In the genomic region with DNA sequence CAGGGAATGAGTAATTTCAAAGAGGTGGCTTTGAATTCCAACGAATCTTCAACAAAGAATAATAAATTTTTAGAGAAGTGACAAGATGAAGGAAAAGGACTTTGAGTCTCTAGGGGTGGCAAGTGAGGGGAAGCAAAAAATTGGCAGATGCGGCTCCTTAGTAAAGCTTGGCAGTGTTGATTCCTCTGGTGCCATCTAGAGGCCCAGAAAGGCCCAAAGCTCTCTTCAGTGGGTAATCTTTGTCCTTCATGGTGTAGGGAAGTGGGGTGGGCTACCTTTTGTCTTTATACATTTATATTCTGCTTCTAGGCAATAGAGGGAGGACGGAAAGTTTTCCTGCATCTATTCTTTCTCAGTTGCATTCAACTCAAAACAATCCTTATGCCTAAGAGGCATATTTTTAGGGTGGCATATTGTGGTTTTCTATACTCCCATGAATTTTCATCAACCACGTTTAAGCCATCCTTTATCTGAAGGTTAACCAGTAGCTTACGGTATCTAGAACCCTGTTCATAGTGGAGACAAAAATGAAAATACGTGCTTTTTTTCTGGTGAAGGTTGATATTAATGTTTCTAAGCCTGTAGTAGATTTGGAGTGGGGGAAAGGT, we compare ENCODE assay signal across 8 cellular contexts. TPM values are rescaled to one million over a fixed set of nuclear protein-coding genes. Genes with fewer than 3 reads are reported as not detected.
DNase-seq lines count a peak whose midpoint lies in the region; ATAC-seq and TF ChIP-seq lines count a peak whose summit lies in the region.

No MANE protein-coding gene starts in this region.

- 69% methylated on average over 6 of the region's 6 CpGs for WGBS in right cardiac atrium

- H3K27me3 ChIP-seq in WERI-Rb-1 (ENCODE audit: insufficient read depth, low read depth, severe bottlenecking), result no peaks in the 10 kb centered on the region
- no peaks in the 10 kb centered on the region for H3K27me3 ChIP-seq in right cardiac atrium (ENCODE audit: control insufficient read depth, insufficient read depth)
- no peaks in the 10 kb centered on the region for H3K27me3 ChIP-seq in thoracic aorta (replicated peaks; ENCODE audit: insufficient read depth)

- DNase-seq in AG09309 (ENCODE audit: low read depth) (no peak), NAMALWA (ENCODE audit: low spot score) (peak; percentile 70), WERI-Rb-1 (peak; percentile 55), right cardiac atrium (no peak), thoracic aorta (ENCODE audit: low spot score) (no peak), RPMI8226 (no peak)
- no peak for DNase-seq in stimulated activated CD4-positive, alpha-beta T cell treated with anti-CD3 and anti-CD28 coated beads, Interleukin-2, amount 100 ng/mL, for 48 hours

- peaks cover 10% of the 10 kb centered on the region for H3K4me1 ChIP-seq in right cardiac atrium (ENCODE audit: control insufficient read depth, insufficient read depth, low read length)
- peaks cover 5 to 7% of the 10 kb centered on the region in 2 donors for H3K4me1 ChIP-seq in thoracic aorta (ENCODE audit: control insufficient read depth in 1 of 2, low read depth in 2 of 2)

- H3K36me3 ChIP-seq in WERI-Rb-1, result peaks cover 81% of the 10 kb centered on the region
- peaks cover 30% of the 10 kb centered on the region for H3K36me3 ChIP-seq in thoracic aorta

- H3K27ac ChIP-seq in WERI-Rb-1, result no peak overlapping the region
- no peak overlapping the region for H3K27ac ChIP-seq in right cardiac atrium (ENCODE audit: low read length)
- H3K27ac ChIP-seq in thoracic aorta, result no peak overlapping the region

- H3K9me3 ChIP-seq in WERI-Rb-1 (ENCODE audit: severe bottlenecking) (no peaks in the 10 kb centered on the region), right cardiac atrium (ENCODE audit: control insufficient read depth, low read length) (peaks cover 7% of the 10 kb centered on the region), thoracic aorta (no peaks in the 10 kb centered on the region)

- intact Hi-C loops in right cardiac atrium (cut with DNase I), result loop anchor here in 3 of 4 donors (5.0 to 10.0 kb wide), 2 partner anchors 139 to 142 kb away; no protein-coding TSS in a partner anchor

- no peak overlapping the region for H3K4me3 ChIP-seq in AG09309 (ENCODE audit: control insufficient read depth, low read depth, low read length)
- H3K4me3 ChIP-seq in WERI-Rb-1 (ENCODE audit: low read depth, low read length), result no peak overlapping the region
- H3K4me3 ChIP-seq in right cardiac atrium (ENCODE audit: low read length), result no peak overlapping the region
- H3K4me3 ChIP-seq in thoracic aorta, result no peak overlapping the region

- peak; percentile 53 to 65 for ATAC-seq in right cardiac atrium
- no peak for ATAC-seq in thoracic aorta (ENCODE audit: insufficient number of reproducible peaks, low FRiP score, low read depth)

- TF ChIP-seq CTCF in AG09309 (IDR thresholded peaks at IDR 0.05; ENCODE audit: control insufficient read depth, insufficient read depth, low read depth, low read length, missing control alignments), result peak; percentile 67
- peak; percentile 34; the same call in 1 of the 2 replicates for TF ChIP-seq CTCF in GM12874 (IDR thresholded peaks at IDR 0.05; ENCODE audit: insufficient read depth, low read depth, low read length)
- peak; percentile 77 for TF ChIP-seq CTCF in WERI-Rb-1 (IDR thresholded peaks at IDR 0.05; ENCODE audit: low read depth, low read length)
- TF ChIP-seq CTCF in thoracic aorta (IDR thresholded peaks at IDR 0.05), result peak; percentile 20

RNA-seq across cellular contexts. Expression of a gene that starts 17.5 kb away (rescaled TPM):
- total RNA-seq in right cardiac atrium (1 to 10 TPM in 2 of 4 donors, under 1 TPM in 2; 0.78 to 1.5 (median 1.1) TPM), thoracic aorta (not detected)
- 0.93 TPM for polyA plus RNA-seq in right cardiac atrium

Comparison
In these comparisons a context has a peak if more than half of its experiments do, and no peak if none do; other contexts are left out.
1. DNase-seq: peak in NAMALWA (single experiment) and WERI-Rb-1 (single experiment); none in AG09309 (single experiment), right cardiac atrium (0 of 3), thoracic aorta (single experiment), RPMI8226 (single experiment) and stimulated activated CD4-positive, alpha-beta T cell treated with anti-CD3 and anti-CD28 coated beads, Interleukin-2, amount 100 ng/mL, for 48 hours (0 of 2).
2. CTCF ChIP-seq: peak in every context shown above with its lines; median percentile 77 in WERI-Rb-1; 67 in AG09309; 34 in GM12874; 20 in thoracic aorta.